17 cellular contexts compared by ENCODE assay signal in the genomic region with DNA sequence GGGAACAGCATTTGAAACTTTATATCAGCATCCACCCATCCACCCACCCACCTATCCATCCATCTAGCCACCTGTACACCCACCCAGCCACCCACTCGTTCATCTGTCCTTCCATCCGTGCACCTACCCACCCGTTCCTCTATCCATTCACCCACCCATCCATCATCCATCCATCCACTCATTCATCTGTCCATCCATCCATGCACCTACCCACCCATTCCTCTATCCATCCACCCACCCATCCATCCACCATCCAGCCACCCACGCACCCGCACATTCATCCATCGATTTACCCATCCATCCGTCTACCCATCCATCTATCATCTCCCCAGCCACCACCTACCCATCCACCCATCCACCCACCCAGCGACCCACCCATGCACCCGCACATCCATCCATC. TPM values are rescaled to one million over a fixed set of nuclear protein-coding genes. Genes with fewer than 3 reads are reported as not detected.
DNase-seq lines count a peak whose midpoint lies in the region; ATAC-seq and TF ChIP-seq lines count a peak whose summit lies in the region.
"Had no signal": no experiment of that assay in that cellular context is flagged by ENCODE, and none has a peak within 500 bp of the region (broad histone marks: within the 10 kb centered on the region; RNA-seq: fewer than 3 reads in every experiment).

No MANE protein-coding gene starts in this region.

- no peak overlapping the region for H3K4me3 ChIP-seq in upper lobe of right lung
- H3K4me3 ChIP-seq: HAP-1 had no signal

- no peak for TF ChIP-seq CTCF in upper lobe of right lung (IDR thresholded peaks at IDR 0.05)

- no peaks in the 10 kb centered on the region for H3K27me3 ChIP-seq in upper lobe of right lung

- intact Hi-C loops in upper lobe of right lung (cut with DNase I): no loop called here

- H3K9me3 ChIP-seq in upper lobe of right lung: no peaks in the 10 kb centered on the region
- H3K9me3 ChIP-seq: HAP-1 had no signal

- H3K36me3 ChIP-seq in upper lobe of right lung: no peaks in the 10 kb centered on the region
- H3K36me3 ChIP-seq: HAP-1 had no signal

- no peaks in the 10 kb centered on the region for H3K4me1 ChIP-seq in upper lobe of right lung

- no peak overlapping the region for H3K27ac ChIP-seq in upper lobe of right lung
- H3K27ac ChIP-seq: 22Rv1 had no signal

- ATAC-seq in upper lobe of right lung: no peak
- ATAC-seq in GM18873 (IDR thresholded peaks at IDR 0.05; ENCODE audit: low FRiP score, unreplicated experiment): no peak
- ATAC-seq: CD8-positive, alpha-beta T cell had no signal

- DNase-seq in activated CD8-positive, alpha-beta memory T cell treated with anti-CD3 and anti-CD28 coated beads for 24 hours: peak; percentile 15
- DNase-seq in activated CD8-positive, alpha-beta memory T cell treated with anti-CD3 and anti-CD28 coated beads, Interleukin-2, amount 50 U/mL, for 4 hours: no peak
- DNase-seq in D341Med (ENCODE audit: low spot score): peak; percentile 22
- DNase-seq in islet precursor cell: peak; percentile 32
- peak; percentile 26 for DNase-seq in upper lobe of right lung
- no peak for DNase-seq in stimulated activated CD8-positive, alpha-beta memory T cell treated with anti-CD3 and anti-CD28 coated beads, Interleukin-4, amount 100 ng/mL, for 48 hours
- DNase-seq in pons (ENCODE audit: low spot score): no peak
- DNase-seq: COR-L47, DND-41, GDM1, GOT3, IMR-90, KBM-7 had no signal

RNA-seq across cellular contexts. Expression of a gene that starts 24.8 kb away (rescaled TPM):
- total RNA-seq in upper lobe of right lung: 18.4 TPM
- total RNA-seq: IMR-90 had no signal

Comparison
In these comparisons a context has a peak if more than half of its experiments do, and no peak if none do; other contexts are left out.
1. DNase-seq: peak in activated CD8-positive, alpha-beta memory T cell treated with anti-CD3 and anti-CD28 coated beads for 24 hours (single experiment), D341Med (single experiment), islet precursor cell (single experiment) and upper lobe of right lung (single experiment); none in activated CD8-positive, alpha-beta memory T cell treated with anti-CD3 and anti-CD28 coated beads, Interleukin-2, amount 50 U/mL, for 4 hours (single experiment), stimulated activated CD8-positive, alpha-beta memory T cell treated with anti-CD3 and anti-CD28 coated beads, Interleukin-4, amount 100 ng/mL, for 48 hours (single experiment) and pons (single experiment).